1 cellular context compared by ENCODE assay signal in genomic region chr1:6171546-6172124, GRCh38.
TF ChIP-seq lines count a peak whose summit lies in the region.

No MANE protein-coding gene starts in this region.

TF ChIP-seq in HepG2, 621 proteins besides CTCF, POLR2A, EP300 and RAD21:
- TF ChIP-seq ASH2L (IDR thresholded peaks at IDR 0.05; ENCODE audit: insufficient read length, low read depth, low read length) (no peak), KLF9 (CRISPR knock-in tag; IDR thresholded peaks at IDR 0.05; ENCODE audit: low read depth) (no peak), CHD4 (IDR thresholded peaks at IDR 0.05; ENCODE audit: borderline replicate concordance, low read length) (no peak), RELA (CRISPR knock-in tag; IDR thresholded peaks at IDR 0.05) (no peak), LCORL (IDR thresholded peaks at IDR 0.05) (no peak), LCORL (CRISPR knock-in tag; IDR thresholded peaks at IDR 0.05) (no peak), NCOR1 (IDR thresholded peaks at IDR 0.05; ENCODE audit: borderline replicate concordance, low read length) (no peak), ZNF414 (CRISPR knock-in tag; IDR thresholded peaks at IDR 0.05) (no peak), ZNF691 (CRISPR knock-in tag; IDR thresholded peaks at IDR 0.05; ENCODE audit: borderline replicate concordance, low read depth) (no peak), SALL1 (CRISPR knock-in tag; IDR thresholded peaks at IDR 0.05) (0 out of 2 replicates have a peak, but pooled peaks have one; percentile 12), REL (CRISPR knock-in tag; conservative IDR thresholded peaks at IDR 0.05) (no peak), FOXA3 (CRISPR knock-in tag; IDR thresholded peaks at IDR 0.05) (no peak), KLF6 (CRISPR knock-in tag; IDR thresholded peaks at IDR 0.05) (no peak), HDAC2 (CRISPR knock-in tag; IDR thresholded peaks at IDR 0.05) (no peak), ZBED4 (CRISPR knock-in tag; IDR thresholded peaks at IDR 0.05; ENCODE audit: borderline replicate concordance) (no peak), CHCHD3 (CRISPR knock-in tag; IDR thresholded peaks at IDR 0.05) (no peak), TGIF2 (CRISPR knock-in tag; IDR thresholded peaks at IDR 0.05) (no peak), SUZ12 (IDR thresholded peaks at IDR 0.05; ENCODE audit: low read depth, low read length) (no peak), PAWR (CRISPR knock-in tag; IDR thresholded peaks at IDR 0.05; ENCODE audit: borderline replicate concordance) (no peak), EED (CRISPR knock-in tag; IDR thresholded peaks at IDR 0.05) (no peak), ZBTB7A (CRISPR knock-in tag; IDR thresholded peaks at IDR 0.05) (no peak), U2AF1 (optimal IDR thresholded peaks at IDR 0.05; ENCODE audit: low read depth, low read length) (no peak), ZNF468 (CRISPR knock-in tag; IDR thresholded peaks at IDR 0.05) (no peak), SYNCRIP (IDR thresholded peaks at IDR 0.05; ENCODE audit: insufficient read depth, low read depth, low read length) (no peak), ZNF142 (CRISPR knock-in tag; IDR thresholded peaks at IDR 0.05) (no peak), ZNF672 (CRISPR knock-in tag; IDR thresholded peaks at IDR 0.05) (no peak), JARID2 (CRISPR knock-in tag; IDR thresholded peaks at IDR 0.05; ENCODE audit: insufficient replicate concordance) (no peak), ZC3H13 (CRISPR knock-in tag; IDR thresholded peaks at IDR 0.05) (no peak), HOXA7 (CRISPR knock-in tag; IDR thresholded peaks at IDR 0.05) (no peak), ZNF740 (CRISPR knock-in tag; IDR thresholded peaks at IDR 0.05) (peak; percentile 76; the same call in 1 of the 2 replicates), HNRNPLL (IDR thresholded peaks at IDR 0.05; ENCODE audit: low read depth, low read length, poor library complexity, severe bottlenecking) (peak; percentile 14), XRCC5 (optimal IDR thresholded peaks at IDR 0.05; ENCODE audit: low read length) (peak; percentile 57), CHD2 (IDR thresholded peaks at IDR 0.05; ENCODE audit: low read depth, low read length) (no peak), HNRNPL (IDR thresholded peaks at IDR 0.05; ENCODE audit: low read depth, low read length) (0 out of 2 replicates have a peak, but pooled peaks have one; percentile 59), NFATC3 (CRISPR knock-in tag; IDR thresholded peaks at IDR 0.05) (no peak), TBX3 (IDR thresholded peaks at IDR 0.05; ENCODE audit: borderline replicate concordance) (no peak), SMC3 (IDR thresholded peaks at IDR 0.05; ENCODE audit: low read length) (peak; percentile 33; the same call in 1 of the 2 replicates), HIVEP1 (CRISPR knock-in tag; IDR thresholded peaks at IDR 0.05) (no peak), RBM22 (optimal IDR thresholded peaks at IDR 0.05; ENCODE audit: low read length) (no peak), STAG1 (CRISPR knock-in tag; IDR thresholded peaks at IDR 0.05) (peak; percentile 72), SAP130 (CRISPR knock-in tag; IDR thresholded peaks at IDR 0.05; ENCODE audit: low read depth) (no peak), ZNF713 (CRISPR knock-in tag; IDR thresholded peaks at IDR 0.05) (no peak), ZFP91 (CRISPR knock-in tag; IDR thresholded peaks at IDR 0.05; ENCODE audit: borderline replicate concordance) (0 out of 2 replicates have a peak, but pooled peaks have one; percentile 42), ZNF160 (CRISPR knock-in tag; IDR thresholded peaks at IDR 0.05) (no peak), ZNF143 (CRISPR knock-in tag; IDR thresholded peaks at IDR 0.05) (no peak), ZNF572 (CRISPR knock-in tag; IDR thresholded peaks at IDR 0.05) (no peak)
